Comparison of ENCODE assay signal across 16 cellular contexts in the genomic region with DNA sequence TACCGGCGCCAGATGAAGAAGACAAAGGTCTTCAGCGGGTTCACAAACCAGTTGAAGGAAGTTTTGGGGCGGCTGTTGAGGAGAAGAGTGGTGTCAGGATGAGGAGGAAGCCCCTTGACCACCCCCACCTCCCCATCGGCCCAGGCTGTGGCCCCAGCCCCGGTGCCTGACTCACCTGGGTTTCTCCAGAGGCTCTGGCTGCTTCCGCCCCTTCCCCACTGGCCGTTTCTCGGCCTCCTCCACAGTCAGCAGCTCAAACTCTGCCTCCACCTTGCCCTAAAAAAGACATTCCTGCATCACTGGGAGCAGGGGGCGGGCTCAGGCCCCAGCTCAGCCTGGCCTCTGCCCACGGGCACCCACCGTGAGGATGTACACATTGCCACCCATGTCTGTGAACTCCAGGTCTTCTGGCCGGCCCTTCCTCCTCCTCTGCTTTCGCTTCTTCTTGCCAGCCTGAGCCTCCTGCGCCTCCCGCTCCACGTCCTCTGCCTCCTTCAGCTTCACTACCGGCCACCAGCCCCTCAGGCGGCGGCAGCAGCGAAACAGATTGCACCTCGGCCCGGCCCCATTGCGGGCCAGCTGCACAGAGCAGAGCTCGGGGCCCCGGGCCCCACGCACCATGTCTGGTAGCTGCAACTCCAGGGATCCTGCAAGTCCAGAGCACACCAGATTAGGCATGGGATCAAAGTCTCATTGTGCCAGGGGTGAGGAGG. TPM values are rescaled to one million over a fixed set of nuclear protein-coding genes. Genes with fewer than 3 reads are reported as not detected.
DNase-seq lines count a peak whose midpoint lies in the region; ATAC-seq and TF ChIP-seq lines count a peak whose summit lies in the region.
"Had no signal": no experiment of that assay in that cellular context is flagged by ENCODE, and none has a peak within 500 bp of the region (broad histone marks: within the 10 kb centered on the region; RNA-seq: fewer than 3 reads in every experiment).

No MANE protein-coding gene starts in this region.

- intact Hi-C loops in PC-9 (cut with micrococcal nuclease; ENCODE audit: unreplicated experiment): no loop called here

- peak overlapping the region; percentile 22 for H3K27ac Mint-ChIP-seq in activated naive CD8-positive, alpha-beta T cell treated with anti-CD3 and anti-CD28 coated beads for 36 hours
- no peak overlapping the region for H3K27ac Mint-ChIP-seq in activated naive CD8-positive, alpha-beta T cell treated with anti-CD3 and anti-CD28 coated beads, Interleukin-2, amount 50 U/mL, for 24 hours
- H3K27ac Mint-ChIP-seq in effector memory CD8-positive, alpha-beta T cell: peak overlapping the region; percentile 23 to 59
- peak overlapping the region; percentile 0 for H3K27ac Mint-ChIP-seq in stimulated activated effector memory CD8-positive, alpha-beta T cell treated with anti-CD3 and anti-CD28 coated beads, Interleukin-12 subunit alpha, Interleukin-12 subunit beta, amount 100 ng/mL, for 72 hours
- H3K27ac Mint-ChIP-seq: CD4-positive, alpha-beta T cell had no signal

- no peaks in the 10 kb centered on the region for H3K79me2 ChIP-seq in PC-9 (ENCODE audit: low read depth)

- H3K4me1 Mint-ChIP-seq in activated naive CD8-positive, alpha-beta T cell treated with anti-CD3 and anti-CD28 coated beads for 36 hours: no peaks in the 10 kb centered on the region
- no peaks in the 10 kb centered on the region for H3K4me1 Mint-ChIP-seq in activated naive CD8-positive, alpha-beta T cell treated with anti-CD3 and anti-CD28 coated beads, Interleukin-2, amount 50 U/mL, for 24 hours
- H3K4me1 Mint-ChIP-seq in effector memory CD8-positive, alpha-beta T cell (ENCODE audit: low read depth in 2 of 2): peaks cover 0 to 3% of the 10 kb centered on the region in 2 donors
- H3K4me1 Mint-ChIP-seq in stimulated activated effector memory CD8-positive, alpha-beta T cell treated with anti-CD3 and anti-CD28 coated beads, Interleukin-12 subunit alpha, Interleukin-12 subunit beta, amount 100 ng/mL, for 72 hours: no peaks in the 10 kb centered on the region

- CTCF ChIA-PET in PC-9 (lab: Charles Lee): no interaction called here

- no peaks in the 10 kb centered on the region for H3K9me2 ChIP-seq in PC-9 (ENCODE audit: insufficient read depth)

- no peaks in the 10 kb centered on the region for H3K27me3 Mint-ChIP-seq in activated naive CD8-positive, alpha-beta T cell treated with anti-CD3 and anti-CD28 coated beads for 36 hours
- no peaks in the 10 kb centered on the region for H3K27me3 Mint-ChIP-seq in activated naive CD8-positive, alpha-beta T cell treated with anti-CD3 and anti-CD28 coated beads, Interleukin-2, amount 50 U/mL, for 24 hours
- H3K27me3 Mint-ChIP-seq in effector memory CD8-positive, alpha-beta T cell: peaks cover 5 to 21% of the 10 kb centered on the region in 2 donors
- H3K27me3 Mint-ChIP-seq: CD4-positive, alpha-beta T cell had no signal

- H3K4me3 Mint-ChIP-seq in activated naive CD8-positive, alpha-beta T cell treated with anti-CD3 and anti-CD28 coated beads for 36 hours: no peak overlapping the region
- H3K4me3 Mint-ChIP-seq in activated naive CD8-positive, alpha-beta T cell treated with anti-CD3 and anti-CD28 coated beads, Interleukin-2, amount 50 U/mL, for 24 hours: no peak overlapping the region
- H3K4me3 Mint-ChIP-seq in effector memory CD8-positive, alpha-beta T cell: no peak overlapping the region
- no peak overlapping the region for H3K4me3 Mint-ChIP-seq in stimulated activated effector memory CD8-positive, alpha-beta T cell treated with anti-CD3 and anti-CD28 coated beads, Interleukin-12 subunit alpha, Interleukin-12 subunit beta, amount 100 ng/mL, for 72 hours
- H3K4me3 Mint-ChIP-seq: CD4-positive, alpha-beta T cell had no signal

- H2AFZ ChIP-seq in PC-9: no peak overlapping the region

- peak overlapping the region; percentile 70 for H3K27ac ChIP-seq in PC-9
- no peak overlapping the region for H3K27ac ChIP-seq in foreskin keratinocyte

- H3K4me1 ChIP-seq in PC-9 (replicated peaks; ENCODE audit: insufficient read depth): peaks cover 32% of the 10 kb centered on the region
- no peaks in the 10 kb centered on the region for H3K4me1 ChIP-seq in foreskin keratinocyte

- no peak for DNase-seq in activated naive CD8-positive, alpha-beta T cell treated with anti-CD3 and anti-CD28 coated beads for 36 hours
- DNase-seq in activated naive CD8-positive, alpha-beta T cell treated with anti-CD3 and anti-CD28 coated beads, Interleukin-2, amount 50 U/mL, for 24 hours: no peak
- no peak for DNase-seq in PC-9
- DNase-seq in effector memory CD8-positive, alpha-beta T cell: no peak
- no peak for DNase-seq in stimulated activated effector memory CD8-positive, alpha-beta T cell treated with anti-CD3 and anti-CD28 coated beads, Interleukin-12 subunit alpha, Interleukin-12 subunit beta, amount 100 ng/mL, for 72 hours (ENCODE audit: low spot score in 2 of 2)
- DNase-seq in stimulated activated naive CD4-positive, alpha-beta T cell (lab: John Stamatoyannopoulos, UW): no peak
- DNase-seq in NCI-H774 (lab: John Stamatoyannopoulos, UW): no peak
- DNase-seq in foreskin keratinocyte: no peak
- DNase-seq: 8988T; CD4-positive, alpha-beta T cell; NCI-H1105; NCI-H2081 treated with DMSO at 0.1 percent for 48 hours; NK-92 treated with Interleukin-12 subunit alpha and Interleukin-12 subunit beta, amount 100 ng/mL, for 24 hours; RPMI8226 had no signal

- TF ChIP-seq CTCF in PC-9 (conservative IDR thresholded peaks at IDR 0.05) (no peak), foreskin keratinocyte (conservative IDR thresholded peaks at IDR 0.05) (no peak)

- H3K4me3 ChIP-seq in PC-9: no peak overlapping the region; the same call in 1 of the 2 replicates

- no peaks in the 10 kb centered on the region for H3K9me3 ChIP-seq in PC-9 (ENCODE audit: insufficient read depth, low read depth)

- no peaks in the 10 kb centered on the region for H3K27me3 ChIP-seq in PC-9 (ENCODE audit: insufficient read depth, low read depth)
- H3K27me3 ChIP-seq in foreskin keratinocyte: no peaks in the 10 kb centered on the region

- no peak for ATAC-seq in activated naive CD8-positive, alpha-beta T cell treated with anti-CD3 and anti-CD28 coated beads, Interleukin-2, amount 50 U/mL, for 24 hours
- no peak for ATAC-seq in effector memory CD8-positive, alpha-beta T cell (replicated peaks)
- no peak for ATAC-seq in stimulated activated effector memory CD8-positive, alpha-beta T cell treated with anti-CD3 and anti-CD28 coated beads, Interleukin-12 subunit alpha, Interleukin-12 subunit beta, amount 100 ng/mL, for 72 hours
- no peak for ATAC-seq in foreskin keratinocyte

- H3K36me3 Mint-ChIP-seq in activated naive CD8-positive, alpha-beta T cell treated with anti-CD3 and anti-CD28 coated beads for 36 hours: no peaks in the 10 kb centered on the region
- H3K36me3 Mint-ChIP-seq in activated naive CD8-positive, alpha-beta T cell treated with anti-CD3 and anti-CD28 coated beads, Interleukin-2, amount 50 U/mL, for 24 hours (ENCODE audit: low read depth): peaks cover 11% of the 10 kb centered on the region
- H3K36me3 Mint-ChIP-seq in effector memory CD8-positive, alpha-beta T cell (ENCODE audit: insufficient read depth): peaks cover 4% of the 10 kb centered on the region
- H3K36me3 Mint-ChIP-seq in stimulated activated effector memory CD8-positive, alpha-beta T cell treated with anti-CD3 and anti-CD28 coated beads, Interleukin-12 subunit alpha, Interleukin-12 subunit beta, amount 100 ng/mL, for 72 hours: peaks cover 34% of the 10 kb centered on the region

- POLR2A ChIA-PET in PC-9 (lab: Charles Lee; ENCODE audit: unreplicated experiment): interaction anchor here (0.6 to 0.7 kb wide), 3 partner anchors 8 to 105 kb away, joined by 3 to 7 read pairs (median 5); no protein-coding TSS in a partner anchor

- BruUV-seq in PC-9 (replicated peaks; lab: Mats Ljungman, UMichigan): no TSS peak

- H4K20me1 ChIP-seq in PC-9 (ENCODE audit: insufficient read depth): no peaks in the 10 kb centered on the region; the same call in 1 of the 2 replicates

- H3F3A ChIP-seq in PC-9 (ENCODE audit: insufficient read depth, low read depth): peaks cover 30% of the 10 kb centered on the region; the same call in 1 of the 2 replicates

- peak overlapping the region; percentile 73 for H3K4me2 ChIP-seq in PC-9

- H3K9me3 Mint-ChIP-seq in activated naive CD8-positive, alpha-beta T cell treated with anti-CD3 and anti-CD28 coated beads for 36 hours: no peaks in the 10 kb centered on the region
- H3K9me3 Mint-ChIP-seq in activated naive CD8-positive, alpha-beta T cell treated with anti-CD3 and anti-CD28 coated beads, Interleukin-2, amount 50 U/mL, for 24 hours: no peaks in the 10 kb centered on the region
- no peaks in the 10 kb centered on the region for H3K9me3 Mint-ChIP-seq in effector memory CD8-positive, alpha-beta T cell
- no peaks in the 10 kb centered on the region for H3K9me3 Mint-ChIP-seq in stimulated activated effector memory CD8-positive, alpha-beta T cell treated with anti-CD3 and anti-CD28 coated beads, Interleukin-12 subunit alpha, Interleukin-12 subunit beta, amount 100 ng/mL, for 72 hours
- H3K9me3 Mint-ChIP-seq: CD4-positive, alpha-beta T cell had no signal

- H3K36me3 ChIP-seq in PC-9 (ENCODE audit: low read depth): peaks cover 4% of the 10 kb centered on the region; the same call in 1 of the 2 replicates

RNA-seq across cellular contexts. Expression of a gene that starts 17.3 kb away (rescaled TPM):
- total RNA-seq in activated naive CD8-positive, alpha-beta T cell treated with anti-CD3 and anti-CD28 coated beads for 36 hours: 100 to 1,000 TPM; 105 to 107 TPM
- 341 and 435 TPM in 2 replicates for total RNA-seq in PC-9 (2021)
- 168 and 180 TPM in 2 replicates for total RNA-seq in foreskin keratinocyte
- 181 and 191 TPM in 2 replicates for polyA plus RNA-seq in foreskin keratinocyte

RNA-seq across cellular contexts. Expression of a gene that starts 29.7 kb away (rescaled TPM):
- total RNA-seq in activated naive CD8-positive, alpha-beta T cell treated with anti-CD3 and anti-CD28 coated beads for 36 hours: not detected
- total RNA-seq in PC-9 (2021): not detected in 2 replicates
- total RNA-seq in foreskin keratinocyte: not detected in 2 replicates
- polyA plus RNA-seq in foreskin keratinocyte: not detected in 2 replicates
- total RNA-seq: CD4-positive, alpha-beta T cell; NCI-H460 had no signal
- polyA plus RNA-seq: AG04450 had no signal

RNA-seq across cellular contexts. Expression of a gene that starts 56.5 kb away (rescaled TPM):
- total RNA-seq in activated naive CD8-positive, alpha-beta T cell treated with anti-CD3 and anti-CD28 coated beads for 36 hours: 1 to 10 TPM; 7.8 to 8.0 TPM
- 14.1 and 22.9 TPM in 2 replicates for total RNA-seq in PC-9 (2021)
- total RNA-seq in foreskin keratinocyte: 1.5 and 3.2 TPM in 2 replicates
- polyA plus RNA-seq in foreskin keratinocyte: 1.7 and 2.2 TPM in 2 replicates
